ENCODE assay signal across 8 cellular contexts in the genomic region with DNA sequence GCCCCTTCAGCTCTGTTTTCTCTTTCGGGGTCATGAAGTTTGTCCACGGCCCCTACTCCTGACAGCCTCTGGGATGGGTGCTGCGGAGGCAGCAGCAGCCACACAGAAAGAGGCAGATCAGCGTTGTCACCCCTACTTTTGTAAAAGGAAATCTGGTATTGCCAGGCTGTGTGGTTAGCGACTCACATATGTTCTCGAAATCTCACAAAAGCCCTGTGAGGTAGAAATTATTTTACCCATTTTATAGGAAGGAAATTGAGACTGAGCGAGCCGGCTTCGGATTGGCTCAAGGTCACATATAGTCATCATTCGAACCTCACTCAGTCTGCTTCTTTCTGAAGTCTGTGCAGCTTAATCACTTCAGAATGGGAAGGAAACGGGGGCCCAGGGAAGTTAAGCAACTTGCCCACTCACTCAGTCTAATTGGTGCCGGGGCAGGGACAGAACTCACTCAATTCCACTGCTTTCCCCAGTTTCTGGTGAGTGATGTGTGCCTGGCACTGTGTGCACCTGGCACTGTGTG. TPM values are rescaled to one million over a fixed set of nuclear protein-coding genes. Genes with fewer than 3 reads are reported as not detected.
A peak's percentile ranks its signal among the peaks of the same experiment; 100 is the strongest.
DNase-seq lines count a peak whose midpoint lies in the region; ATAC-seq and TF ChIP-seq lines count a peak whose summit lies in the region.

No MANE protein-coding gene starts in this region.

- TF ChIP-seq CTCF in IMR-90 (conservative IDR thresholded peaks at IDR 0.05; ENCODE audit: low read depth, low read length): no peak

- no peak for TF ChIP-seq POLR2A in IMR-90 (IDR thresholded peaks at IDR 0.05; ENCODE audit: low read depth, low read length)

- no peaks in the 10 kb centered on the region for H3K36me3 Mint-ChIP-seq in activated CD8-positive, alpha-beta memory T cell treated with anti-CD3 and anti-CD28 coated beads, Interleukin-2, amount 10 ng/mL, durations not matched to agents 7 days and 5 days

- H3K27ac ChIP-seq in IMR-90 (ENCODE audit: insufficient read depth, low read length) (peak overlapping the region; percentile 86), neuronal stem cell (replicated peaks; ENCODE audit: low read length) (peak overlapping the region; percentile 67)

- H3K27me3 Mint-ChIP-seq in activated CD8-positive, alpha-beta memory T cell treated with anti-CD3 and anti-CD28 coated beads, Interleukin-2, amount 10 ng/mL, durations not matched to agents 7 days and 5 days: peaks cover 22% of the 10 kb centered on the region

- BruUV-seq in IMR-90 (replicated peaks; lab: Mats Ljungman, UMichigan): no TSS peak

- peak overlapping the region; percentile 81 for H3K4ac ChIP-seq in IMR-90 (ENCODE audit: low read depth, low read length)
- H3K4ac ChIP-seq in neuronal stem cell (ENCODE audit: low read length): no peak overlapping the region

- peak overlapping the region; percentile 41; the same call in 1 of the 2 replicates for H2AK5ac ChIP-seq in IMR-90 (ENCODE audit: low read depth, low read length)
- H2AK5ac ChIP-seq in neuronal stem cell (ENCODE audit: low read depth, low read length): no peak overlapping the region

- no peak for ATAC-seq in IMR-90 (ENCODE audit: low read depth)
- no peak for ATAC-seq in activated CD8-positive, alpha-beta memory T cell treated with anti-CD3 and anti-CD28 coated beads, Interleukin-2, amount 10 ng/mL, durations not matched to agents 7 days and 5 days

- peak overlapping the region; percentile 60 for H3K56ac ChIP-seq in IMR-90 (ENCODE audit: extremely low read depth, insufficient read depth, low read length)

- H3K4me1 Mint-ChIP-seq in activated CD8-positive, alpha-beta memory T cell treated with anti-CD3 and anti-CD28 coated beads, Interleukin-2, amount 10 ng/mL, durations not matched to agents 7 days and 5 days: peaks cover 7% of the 10 kb centered on the region

- H3K4me3 Mint-ChIP-seq in activated CD8-positive, alpha-beta memory T cell treated with anti-CD3 and anti-CD28 coated beads, Interleukin-2, amount 10 ng/mL, durations not matched to agents 7 days and 5 days: peak overlapping the region; percentile 44

- POLR2A ChIA-PET in IMR-90 (lab: Charles Lee; ENCODE audit: unreplicated experiment): interaction anchor here (1.3 kb wide), 1 partner anchor 22 kb away, joined by 3 read pairs; no protein-coding TSS in a partner anchor

- H3K23ac ChIP-seq in IMR-90 (ENCODE audit: low read depth, low read length) (peak overlapping the region; percentile 20), neuronal stem cell (ENCODE audit: low read depth, low read length, poor library complexity) (no peak overlapping the region)

- intact Hi-C loops in IMR-90 (cut with micrococcal nuclease): loop anchor here (2.0 to 5.0 kb wide), 3 partner anchors 38 to 108 kb away; a partner anchor contains a TSS

- H2AK9ac ChIP-seq in IMR-90 (replicated peaks; ENCODE audit: low read depth, low read length, poor library complexity): peak overlapping the region; percentile 56

- H3K4me1 ChIP-seq in IMR-90 (ENCODE audit: control insufficient read depth, insufficient read depth, low read length) (peaks cover 15% of the 10 kb centered on the region), neuronal stem cell (ENCODE audit: control insufficient read depth in 2 of 2, insufficient read depth in 1 of 2, low read depth in 1 of 2, low read length in 2 of 2) (peaks cover 7 to 15% of the 10 kb centered on the region in 2 donors)

- CTCF ChIA-PET in IMR-90 (lab: Yijun Ruan, JAX): interaction anchor here (1.2 kb wide), 1 partner anchor 46 kb away, joined by 3 read pairs; no protein-coding TSS in a partner anchor
- CTCF ChIA-PET in activated CD8-positive, alpha-beta memory T cell treated with anti-CD3 and anti-CD28 coated beads, Interleukin-2, amount 10 ng/mL, durations not matched to agents 7 days and 5 days (lab: Charles Lee): interaction anchor here (0.6 kb wide), 1 partner anchor 109 kb away, joined by 3 read pairs; a partner anchor contains a TSS

- dilution Hi-C loops in IMR-90 (cut with HindIII; ENCODE audit: low sequenced_read_pairs, unreplicated experiment): no loop called here

- no peaks in the 10 kb centered on the region for H3K9me3 ChIP-seq in IMR-90 (ENCODE audit: control insufficient read depth, insufficient read depth, low read length)
- H3K9me3 ChIP-seq in neuronal stem cell (replicated peaks in 1 of 2; ENCODE audit: control insufficient read depth in 2 of 2, insufficient read depth in 1 of 2, low read depth in 1 of 2, low read length in 2 of 2): no peaks in the 10 kb centered on the region

- peaks cover 25% of the 10 kb centered on the region for H4K20me1 ChIP-seq in IMR-90 (ENCODE audit: insufficient read depth, low read length)

- peak; percentile 12 to 24 for DNase-seq in AML-193 (lab: John Stamatoyannopoulos, UW)
- peak; percentile 68 for DNase-seq in IMR-90
- peak; percentile 40 for DNase-seq in activated CD8-positive, alpha-beta memory T cell treated with anti-CD3 and anti-CD28 coated beads, Interleukin-2, amount 10 ng/mL, durations not matched to agents 7 days and 5 days
- DNase-seq in fibroblast of gingiva (ENCODE audit: low read depth): peak; percentile 34
- no peak for DNase-seq in neuronal stem cell (ENCODE audit: low spot score)
- DNase-seq in GDM1 (lab: John Stamatoyannopoulos, UW): no peak
- no peak for DNase-seq in HuH-7.5 (ENCODE audit: low spot score)
- no peak for DNase-seq in NCI-H146 (lab: John Stamatoyannopoulos, UW)

- H3K4me3 ChIP-seq in IMR-90 (ENCODE audit: insufficient read depth, low read depth, low read length) (peak overlapping the region; percentile 78), neuronal stem cell (ENCODE audit: low read length in 2 of 2) (peak overlapping the region; percentile 85 to 88)

- H3K9me3 Mint-ChIP-seq in activated CD8-positive, alpha-beta memory T cell treated with anti-CD3 and anti-CD28 coated beads, Interleukin-2, amount 10 ng/mL, durations not matched to agents 7 days and 5 days (ENCODE audit: low read depth): no peaks in the 10 kb centered on the region

- H2BK5ac ChIP-seq in IMR-90 (ENCODE audit: low read depth, low read length, poor library complexity, severe bottlenecking) (peak overlapping the region; percentile 83), neuronal stem cell (ENCODE audit: low read length) (no peak overlapping the region)

- peak overlapping the region; percentile 23 for H4K91ac ChIP-seq in IMR-90 (ENCODE audit: insufficient read depth, low read depth, low read length)
- H4K91ac ChIP-seq in neuronal stem cell (ENCODE audit: low read depth, low read length, poor library complexity): no peak overlapping the region

- H3K18ac ChIP-seq in IMR-90 (ENCODE audit: low read depth, low read length) (peak overlapping the region; percentile 50; the same call in 1 of the 2 replicates), neuronal stem cell (ENCODE audit: low read length) (no peak overlapping the region)

- H2AFZ ChIP-seq in IMR-90 (replicated peaks; ENCODE audit: low read length, poor library complexity) (peak overlapping the region; percentile 81), neuronal stem cell (ENCODE audit: low read length) (peak overlapping the region; percentile 96)

- WGBS in IMR-90 (ENCODE audit: extremely low coverage in 2 of 2, insufficient read length in 1 of 2), 2 experiments: 20% methylated on average over 2 of the region's 12 CpGs; no CpG with 5 or more reads in 1 of the 2 experiments
- no CpG with 5 or more reads among the region's 12 CpGs for WGBS in neuronal stem cell (ENCODE audit: extremely low coverage in 2 of 2, insufficient read length in 2 of 2, insufficient replicate concordance in 1 of 2), 2 donors

- in situ Hi-C loops in IMR-90 (cut with MboI; ENCODE audit: low sequenced_read_pairs): no loop called here

- no peak overlapping the region for H2BK20ac ChIP-seq in IMR-90 (ENCODE audit: low read depth, low read length)

- H3K27ac Mint-ChIP-seq in activated CD8-positive, alpha-beta memory T cell treated with anti-CD3 and anti-CD28 coated beads, Interleukin-2, amount 10 ng/mL, durations not matched to agents 7 days and 5 days: no peak overlapping the region

- H3K79me1 ChIP-seq in IMR-90 (ENCODE audit: low read depth in 1 of 2, low read length in 2 of 2): peaks cover 10 to 34% of the 10 kb centered on the region in 2 experiments
- peaks cover 8% of the 10 kb centered on the region for H3K79me1 ChIP-seq in neuronal stem cell (ENCODE audit: low read depth, low read length)

- TF ChIP-seq RAD21 in IMR-90 (IDR thresholded peaks at IDR 0.05; ENCODE audit: low read length): no peak

- H2BK15ac ChIP-seq in IMR-90 (ENCODE audit: low read depth, low read length): peak overlapping the region; percentile 19; the same call in 1 of the 3 replicates
- H2BK15ac ChIP-seq in neuronal stem cell (ENCODE audit: low read length): no peak overlapping the region

- H2BK12ac ChIP-seq in neuronal stem cell (ENCODE audit: low read length): no peak overlapping the region

- H3K27me3 ChIP-seq in IMR-90 (ENCODE audit: control insufficient read depth, insufficient read depth, low read length): no peaks in the 10 kb centered on the region
- no peaks in the 10 kb centered on the region for H3K27me3 ChIP-seq in neuronal stem cell (ENCODE audit: control insufficient read depth in 3 of 3, insufficient read depth in 3 of 3, low read depth in 1 of 3, low read length in 3 of 3)

- H4K8ac ChIP-seq in IMR-90 (ENCODE audit: low read depth in 2 of 2, low read length in 2 of 2) (peak overlapping the region; percentile 30 to 70), neuronal stem cell (ENCODE audit: low read depth, low read length) (no peak overlapping the region)

- H2BK120ac ChIP-seq in IMR-90 (ENCODE audit: low read depth, low read length): peak overlapping the region; percentile 8
- H2BK120ac ChIP-seq in neuronal stem cell (ENCODE audit: low read depth, low read length): no peak overlapping the region

- H3K36me3 ChIP-seq in IMR-90 (ENCODE audit: control insufficient read depth, insufficient read depth, low read length): peaks cover 3% of the 10 kb centered on the region
- peaks cover 3 to 21% of the 10 kb centered on the region in 2 donors for H3K36me3 ChIP-seq in neuronal stem cell (replicated peaks in 1 of 2; ENCODE audit: control insufficient read depth in 2 of 2, insufficient read depth in 2 of 2, low read length in 2 of 2)

- peaks cover 34% of the 10 kb centered on the region for H3K9me1 ChIP-seq in IMR-90 (ENCODE audit: insufficient read depth, low read length)

- peak overlapping the region; percentile 94 for H3K4me2 ChIP-seq in IMR-90 (ENCODE audit: low read depth, low read length)
- H3K4me2 ChIP-seq in neuronal stem cell (ENCODE audit: insufficient read depth, low read length, poor library complexity, severe bottlenecking): peak overlapping the region; percentile 80

- H4K5ac ChIP-seq in IMR-90 (ENCODE audit: low read depth, low read length): peak overlapping the region; percentile 73

- peak overlapping the region; percentile 85 for H3K9ac ChIP-seq in IMR-90 (ENCODE audit: low read depth, low read length)
- no peak overlapping the region for H3K9ac ChIP-seq in neuronal stem cell (ENCODE audit: low read depth, low read length, poor library complexity)

- peak overlapping the region; percentile 32 for H3K14ac ChIP-seq in IMR-90 (replicated peaks; ENCODE audit: low read depth, low read length)
- H3K14ac ChIP-seq in neuronal stem cell (ENCODE audit: low read length): no peak overlapping the region

RNA-seq across cellular contexts. Expression of a gene that starts 1.1 kb away (rescaled TPM):
- 94.5 and 113 TPM in 2 replicates for total RNA-seq in IMR-90 (2012; rRNA removed)
- polyA plus RNA-seq in IMR-90 (2012; rRNA removed): 282 and 297 TPM in 2 replicates
- 164 and 189 TPM in 2 replicates for polyA plus RNA-seq in IMR-90 (2012; cell fraction: cytosol; rRNA removed)
- 79.4 and 107 TPM in 2 replicates for polyA plus RNA-seq in IMR-90 (2012; cell fraction: nucleus; rRNA removed; ENCODE audit: low replicate concordance)
- total RNA-seq in activated CD8-positive, alpha-beta memory T cell treated with anti-CD3 and anti-CD28 coated beads, Interleukin-2, amount 10 ng/mL, durations not matched to agents 7 days and 5 days: 1 to 10 TPM; 1.1 to 3.7 TPM
- polyA plus RNA-seq in neuronal stem cell (2013, experiment 1 of 2): 122 TPM
- polyA plus RNA-seq in neuronal stem cell (2013, experiment 2 of 2): 125 TPM

RNA-seq across cellular contexts. Expression of a gene that starts 53.6 kb away (rescaled TPM):
- total RNA-seq in IMR-90 (2012; rRNA removed): 26.4 and 32.8 TPM in 2 replicates
- 6.0 and 7.3 TPM in 2 replicates for polyA plus RNA-seq in IMR-90 (2012; rRNA removed)
- polyA plus RNA-seq in IMR-90 (2012; cell fraction: cytosol; rRNA removed): 2.3 and 3.3 TPM in 2 replicates
- 3.4 and 22.1 TPM in 2 replicates for polyA plus RNA-seq in IMR-90 (2012; cell fraction: nucleus; rRNA removed; ENCODE audit: low replicate concordance)
- 1 to 10 TPM; 6.4 to 6.8 TPM for total RNA-seq in activated CD8-positive, alpha-beta memory T cell treated with anti-CD3 and anti-CD28 coated beads, Interleukin-2, amount 10 ng/mL, durations not matched to agents 7 days and 5 days
- 5.3 TPM for polyA plus RNA-seq in neuronal stem cell (2013, experiment 1 of 2)
- 5.4 TPM for polyA plus RNA-seq in neuronal stem cell (2013, experiment 2 of 2)

Comparison
In these comparisons a context has a peak if more than half of its experiments do, and no peak if none do; other contexts are left out.
1. DNase-seq: peak in AML-193 (2 of 2), IMR-90 (single experiment), activated CD8-positive, alpha-beta memory T cell treated with anti-CD3 and anti-CD28 coated beads, Interleukin-2, amount 10 ng/mL, durations not matched to agents 7 days and 5 days (single experiment) and fibroblast of gingiva (single experiment); none in neuronal stem cell (single experiment), GDM1 (single experiment), HuH-7.5 (single experiment) and NCI-H146 (single experiment).
2. RNA of a gene that starts 1.1 kb away (total RNA-seq): 94.5 to 113 TPM in IMR-90; 1.1 to 3.7 TPM in activated CD8-positive, alpha-beta memory T cell treated with anti-CD3 and anti-CD28 coated beads, Interleukin-2, amount 10 ng/mL, durations not matched to agents 7 days and 5 days; every median in the first group is over 10 times any median in the second.